ENCODE assay signal across 1 cellular context in genomic region chr15:75640483-75641175, GRCh38.
TF ChIP-seq lines count a peak whose summit lies in the region.

No MANE protein-coding gene starts in this region.

TF ChIP-seq in HEK293, 187 proteins besides CTCF, POLR2A, EP300 and RAD21 (continued from another document and continues in another):
- TF ChIP-seq, protein P1, sequence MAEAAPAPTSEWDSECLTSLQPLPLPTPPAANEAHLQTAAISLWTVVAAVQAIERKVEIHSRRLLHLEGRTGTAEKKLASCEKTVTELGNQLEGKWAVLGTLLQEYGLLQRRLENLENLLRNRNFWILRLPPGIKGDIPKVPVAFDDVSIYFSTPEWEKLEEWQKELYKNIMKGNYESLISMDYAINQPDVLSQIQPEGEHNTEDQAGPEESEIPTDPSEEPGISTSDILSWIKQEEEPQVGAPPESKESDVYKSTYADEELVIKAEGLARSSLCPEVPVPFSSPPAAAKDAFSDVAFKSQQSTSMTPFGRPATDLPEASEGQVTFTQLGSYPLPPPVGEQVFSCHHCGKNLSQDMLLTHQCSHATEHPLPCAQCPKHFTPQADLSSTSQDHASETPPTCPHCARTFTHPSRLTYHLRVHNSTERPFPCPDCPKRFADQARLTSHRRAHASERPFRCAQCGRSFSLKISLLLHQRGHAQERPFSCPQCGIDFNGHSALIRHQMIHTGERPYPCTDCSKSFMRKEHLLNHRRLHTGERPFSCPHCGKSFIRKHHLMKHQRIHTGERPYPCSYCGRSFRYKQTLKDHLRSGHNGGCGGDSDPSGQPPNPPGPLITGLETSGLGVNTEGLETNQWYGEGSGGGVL (tag by site-specific recombination; IDR thresholded peaks at IDR 0.05) = no peak
- TF ChIP-seq ZNF664 (tag by site-specific recombination; IDR thresholded peaks at IDR 0.05) = no peak
- TF ChIP-seq GLI2 (tag by site-specific recombination; IDR thresholded peaks at IDR 0.05; ENCODE audit: borderline replicate concordance, low read depth) = no peak
- TF ChIP-seq ZNF121 (tag by site-specific recombination; IDR thresholded peaks at IDR 0.05) = no peak
- TF ChIP-seq ZNF169 (tag by site-specific recombination; IDR thresholded peaks at IDR 0.05) = no peak
- TF ChIP-seq ZNF221 (tag by site-specific recombination; IDR thresholded peaks at IDR 0.05; ENCODE audit: borderline replicate concordance) = no peak
- TF ChIP-seq ZNF449 (tag by site-specific recombination; IDR thresholded peaks at IDR 0.05) = peak; percentile 97
- no peak for TF ChIP-seq ZNF433 (tag by site-specific recombination; IDR thresholded peaks at IDR 0.05; ENCODE audit: low read depth)
- no peak for TF ChIP-seq PRDM6 (tag by site-specific recombination; IDR thresholded peaks at IDR 0.05)
- peak; percentile 81 for TF ChIP-seq GLIS2 (tag by site-specific recombination; IDR thresholded peaks at IDR 0.05)
- TF ChIP-seq SALL2 (tag by site-specific recombination; IDR thresholded peaks at IDR 0.05; ENCODE audit: borderline replicate concordance) = no peak
- TF ChIP-seq ZNF132 (tag by site-specific recombination; IDR thresholded peaks at IDR 0.05; ENCODE audit: borderline replicate concordance) = no peak
- no peak for TF ChIP-seq YY2 (tag by site-specific recombination; IDR thresholded peaks at IDR 0.05)
- peak; percentile 86 for TF ChIP-seq ZNF654 (tag by site-specific recombination; IDR thresholded peaks at IDR 0.05; ENCODE audit: low read depth)
- no peak for TF ChIP-seq ZNF792 (tag by site-specific recombination; IDR thresholded peaks at IDR 0.05)
- TF ChIP-seq ZNF335 (tag by site-specific recombination; conservative IDR thresholded peaks at IDR 0.05) = peak; percentile 97
- TF ChIP-seq, protein P2, sequence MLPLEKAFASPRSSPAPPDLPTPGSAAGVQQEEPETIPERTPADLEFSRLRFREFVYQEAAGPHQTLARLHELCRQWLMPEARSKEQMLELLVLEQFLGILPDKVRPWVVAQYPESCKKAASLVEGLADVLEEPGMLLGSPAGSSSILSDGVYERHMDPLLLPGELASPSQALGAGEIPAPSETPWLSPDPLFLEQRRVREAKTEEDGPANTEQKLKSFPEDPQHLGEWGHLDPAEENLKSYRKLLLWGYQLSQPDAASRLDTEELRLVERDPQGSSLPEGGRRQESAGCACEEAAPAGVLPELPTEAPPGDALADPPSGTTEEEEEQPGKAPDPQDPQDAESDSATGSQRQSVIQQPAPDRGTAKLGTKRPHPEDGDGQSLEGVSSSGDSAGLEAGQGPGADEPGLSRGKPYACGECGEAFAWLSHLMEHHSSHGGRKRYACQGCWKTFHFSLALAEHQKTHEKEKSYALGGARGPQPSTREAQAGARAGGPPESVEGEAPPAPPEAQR (tag by site-specific recombination; IDR thresholded peaks at IDR 0.05) = no peak
- peak; percentile 34; the same call in 1 of the 2 replicates for TF ChIP-seq ZNF394 (tag by site-specific recombination; IDR thresholded peaks at IDR 0.05; ENCODE audit: borderline replicate concordance)
- TF ChIP-seq ZNF777 (tag by site-specific recombination; IDR thresholded peaks at IDR 0.05; ENCODE audit: borderline replicate concordance) = no peak
- TF ChIP-seq ZNF830 (tag by site-specific recombination; IDR thresholded peaks at IDR 0.05; ENCODE audit: low read depth) = no peak
- TF ChIP-seq ZFP41 (tag by site-specific recombination; IDR thresholded peaks at IDR 0.05; ENCODE audit: borderline replicate concordance) = no peak
- no peak for TF ChIP-seq ZNF155 (tag by site-specific recombination; IDR thresholded peaks at IDR 0.05)
- no peak for TF ChIP-seq MEIS1 (CRISPR knock-in tag; IDR thresholded peaks at IDR 0.05; ENCODE audit: borderline replicate concordance)
- TF ChIP-seq ZBTB11 (tag by site-specific recombination; conservative IDR thresholded peaks at IDR 0.05; ENCODE audit: low read depth) = no peak
- no peak for TF ChIP-seq ZNF624 (tag by site-specific recombination; IDR thresholded peaks at IDR 0.05)
- TF ChIP-seq HOXA7 (CRISPR knock-in tag; IDR thresholded peaks at IDR 0.05; ENCODE audit: borderline replicate concordance) = no peak
- no peak for TF ChIP-seq ZNF133 (tag by site-specific recombination; IDR thresholded peaks at IDR 0.05)
- no peak for TF ChIP-seq WT1 (tag by site-specific recombination; IDR thresholded peaks at IDR 0.05)
- TF ChIP-seq IKZF3 (tag by site-specific recombination; IDR thresholded peaks at IDR 0.05) = peak; percentile 21; the same call in 1 of the 2 replicates
- no peak for TF ChIP-seq ZFP37 (tag by site-specific recombination; IDR thresholded peaks at IDR 0.05)
- no peak for TF ChIP-seq ZSCAN16 (tag by site-specific recombination; IDR thresholded peaks at IDR 0.05)
- TF ChIP-seq, protein P3, sequence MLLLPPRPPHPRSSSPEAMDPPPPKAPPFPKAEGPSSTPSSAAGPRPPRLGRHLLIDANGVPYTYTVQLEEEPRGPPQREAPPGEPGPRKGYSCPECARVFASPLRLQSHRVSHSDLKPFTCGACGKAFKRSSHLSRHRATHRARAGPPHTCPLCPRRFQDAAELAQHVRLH (tag by site-specific recombination; IDR thresholded peaks at IDR 0.05) = no peak
- no peak for TF ChIP-seq ZNF530 (tag by site-specific recombination; IDR thresholded peaks at IDR 0.05; ENCODE audit: low read depth)
- TF ChIP-seq ZNF157 (tag by site-specific recombination; IDR thresholded peaks at IDR 0.05) = no peak
- TF ChIP-seq SP3 (tag by site-specific recombination; IDR thresholded peaks at IDR 0.05) = no peak
- no peak for TF ChIP-seq ZNF202 (tag by site-specific recombination; IDR thresholded peaks at IDR 0.05; ENCODE audit: borderline replicate concordance)
- no peak for TF ChIP-seq SCRT1 (tag by site-specific recombination; IDR thresholded peaks at IDR 0.05; ENCODE audit: borderline replicate concordance)
- TF ChIP-seq ZNF677 (tag by site-specific recombination; IDR thresholded peaks at IDR 0.05) = no peak
- no peak for TF ChIP-seq KLF16 (tag by site-specific recombination; IDR thresholded peaks at IDR 0.05)
- peak; percentile 9; the same call in 1 of the 2 replicates for TF ChIP-seq ZNF223 (tag by site-specific recombination; IDR thresholded peaks at IDR 0.05)
- no peak for TF ChIP-seq ZEB2 (tag by site-specific recombination; IDR thresholded peaks at IDR 0.05)
- TF ChIP-seq ZNF521 (tag by site-specific recombination; IDR thresholded peaks at IDR 0.05) = no peak
- TF ChIP-seq ZNF501 (tag by site-specific recombination; IDR thresholded peaks at IDR 0.05) = no peak
- no peak for TF ChIP-seq ZNF571 (tag by site-specific recombination; IDR thresholded peaks at IDR 0.05)
- TF ChIP-seq KLF8 (tag by site-specific recombination; IDR thresholded peaks at IDR 0.05) = no peak
- no peak for TF ChIP-seq ZNF707 (tag by site-specific recombination; IDR thresholded peaks at IDR 0.05)
- TF ChIP-seq ZNF354C (tag by site-specific recombination; IDR thresholded peaks at IDR 0.05; ENCODE audit: borderline replicate concordance, low read depth) = no peak
- TF ChIP-seq EGR2 (tag by site-specific recombination; IDR thresholded peaks at IDR 0.05; ENCODE audit: low read depth) = no peak
- TF ChIP-seq ZNF658 (tag by site-specific recombination; IDR thresholded peaks at IDR 0.05) = no peak
- TF ChIP-seq ZNF768 (tag by site-specific recombination; IDR thresholded peaks at IDR 0.05) = no peak
- TF ChIP-seq BCL6B (tag by site-specific recombination; IDR thresholded peaks at IDR 0.05) = no peak
- TF ChIP-seq KLF10 (tag by site-specific recombination; IDR thresholded peaks at IDR 0.05) = no peak; the same call in none of the 2 replicates
- TF ChIP-seq ZNF391 (tag by site-specific recombination; IDR thresholded peaks at IDR 0.05; ENCODE audit: borderline replicate concordance, low read depth) = no peak
- TF ChIP-seq HOXC10 (CRISPR knock-in tag; IDR thresholded peaks at IDR 0.05) = no peak
- 0 out of 2 replicates have a peak, but pooled peaks have one; percentile 32 for TF ChIP-seq ZNF423 (tag by site-specific recombination; IDR thresholded peaks at IDR 0.05)
- TF ChIP-seq ZNF18 (tag by site-specific recombination; IDR thresholded peaks at IDR 0.05) = no peak
- no peak for TF ChIP-seq SETDB1 (IDR thresholded peaks at IDR 0.05; ENCODE audit: insufficient read length, low read length)
- no peak for TF ChIP-seq ZNF548 (tag by site-specific recombination; IDR thresholded peaks at IDR 0.05)
- TF ChIP-seq HOXD13 (CRISPR knock-in tag; IDR thresholded peaks at IDR 0.05; ENCODE audit: borderline replicate concordance) = no peak
- TF ChIP-seq HIC1 (tag by site-specific recombination; IDR thresholded peaks at IDR 0.05) = no peak
- TF ChIP-seq ZNF19 (tag by site-specific recombination; IDR thresholded peaks at IDR 0.05; ENCODE audit: low read depth) = no peak
